18 cellular contexts compared by ENCODE assay signal in genomic region chr4:4578981-4579380, GRCh38.
DNase-seq lines count a peak whose midpoint lies in the region; ATAC-seq, FAIRE-seq and TF ChIP-seq lines count a peak whose summit lies in the region.
"Had no signal": no experiment of that assay in that cellular context is flagged by ENCODE, and none has a peak within 500 bp of the region (broad histone marks: within the 10 kb centered on the region; RNA-seq: fewer than 3 reads in every experiment).

No MANE protein-coding gene starts in this region.

- H3K9me3 ChIP-seq in WERI-Rb-1 (ENCODE audit: severe bottlenecking) = no peaks in the 10 kb centered on the region
- H3K9me3 ChIP-seq: BLaER1 treated with 17β-estradiol and CSF1 and Interleukin-3, amounts not matched to agents 10 nM and 100 nM; Peyer's patch had no signal

- H3K27me3 ChIP-seq in WERI-Rb-1 (ENCODE audit: insufficient read depth, low read depth, severe bottlenecking) = no peaks in the 10 kb centered on the region
- H3K27me3 ChIP-seq: Peyer's patch had no signal

- no peaks in the 10 kb centered on the region for H3K36me3 ChIP-seq in WERI-Rb-1
- H3K36me3 ChIP-seq: Peyer's patch had no signal

- DNase-seq in NCI-H748 (lab: John Stamatoyannopoulos, UW; ENCODE audit: unreplicated experiment) (peak; percentile 0), NCI-H748 treated with DMSO at 0.1 percent for 48 hours (lab: John Stamatoyannopoulos, UW) (no peak), WERI-Rb-1 (peak; percentile 47), left kidney (ENCODE audit: low read depth, low spot score) (peak; percentile 43), retina (peak; percentile 59), RCC 7860 (ENCODE audit: low spot score) (no peak)
- DNase-seq: 8988T, DMS153, H7, Kasumi-1, NCI-H2029 treated with DMSO at 0.1 percent for 48 hours, NCI-H526, Peyer's patch, SHP77 treated with DMSO at 0.1 percent for 48 hours had no signal

- no peak overlapping the region for H3K27ac ChIP-seq in WERI-Rb-1
- H3K27ac ChIP-seq: BLaER1 treated with 17β-estradiol and CSF1 and Interleukin-3, amounts not matched to agents 10 nM and 100 nM; Peyer's patch had no signal

- H3K4me3 ChIP-seq in WERI-Rb-1 (ENCODE audit: low read depth, low read length) = no peak overlapping the region
- H3K4me3 ChIP-seq: BLaER1 treated with 17β-estradiol and CSF1 and Interleukin-3, amounts not matched to agents 10 nM and 100 nM; GM12878; Peyer's patch had no signal

- ATAC-seq in GM21529 (IDR thresholded peaks at IDR 0.05; ENCODE audit: unreplicated experiment) (no peak), GM21825 (IDR thresholded peaks at IDR 0.05; ENCODE audit: unreplicated experiment) (no peak)
- ATAC-seq: GM12878 had no signal

- no peak for FAIRE-seq in RCC 7860 (lab: Jason Lieb, UNC)
- FAIRE-seq: GM12878 had no signal

- TF ChIP-seq CTCF in WERI-Rb-1 (IDR thresholded peaks at IDR 0.05; ENCODE audit: low read depth, low read length) = no peak

Comparison
In these comparisons a context has a peak if more than half of its experiments do, and no peak if none do; other contexts are left out.
1. DNase-seq: peak in NCI-H748 (single experiment), WERI-Rb-1 (single experiment), left kidney (single experiment) and retina (single experiment); none in NCI-H748 treated with DMSO at 0.1 percent for 48 hours (single experiment) and RCC 7860 (single experiment).